Comparison of ENCODE assay signal across 28 cellular contexts in the genomic region with DNA sequence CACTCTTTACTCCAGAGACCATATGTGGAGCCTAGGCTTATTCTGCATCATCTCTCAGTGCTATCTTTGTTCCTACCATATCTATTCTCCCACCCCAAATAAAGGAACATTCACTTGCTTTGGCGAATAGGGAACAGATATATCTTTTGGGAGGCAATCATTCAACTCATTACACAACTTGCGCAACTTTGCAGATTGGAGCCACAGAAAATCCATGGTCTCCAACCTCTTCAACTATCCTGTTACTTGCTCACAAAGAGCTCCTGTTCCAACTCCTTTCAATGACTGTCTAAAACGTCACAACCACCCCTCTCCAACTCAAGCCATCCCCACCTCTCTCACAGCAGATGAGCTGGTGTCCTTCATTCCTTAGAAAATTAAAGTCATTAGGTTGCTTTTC.
"Had no signal": no experiment of that assay in that cellular context is flagged by ENCODE, and none has a peak within 500 bp of the region (broad histone marks: within the 10 kb centered on the region; RNA-seq: fewer than 3 reads in every experiment).

No MANE protein-coding gene starts in this region.

- H3K4me1 Mint-ChIP-seq: naive B cell; naive thymus-derived CD8-positive, alpha-beta T cell; stimulated activated effector memory CD8-positive, alpha-beta T cell treated with anti-CD3 and anti-CD28 coated beads, Interleukin-12 subunit alpha, Interleukin-12 subunit beta, amount 100 ng/mL, for 72 hours; stimulated activated naive B cell treated with anti-CD40 and anti-IgM and Interleukin-4, amounts not matched to agents 10 μg/mL and 1 μg/mL and 100 μg/mL, for 72 hours had no signal

- H3K9me3 Mint-ChIP-seq: naive thymus-derived CD8-positive, alpha-beta T cell; natural killer cell treated with Interleukin-12 subunit alpha and Interleukin-12 subunit beta and Interleukin-15 and Interleukin-18, amount 100 ng/mL, for 72 hours; stimulated activated effector memory CD8-positive, alpha-beta T cell treated with anti-CD3 and anti-CD28 coated beads, Interleukin-12 subunit alpha, Interleukin-12 subunit beta, amount 100 ng/mL, for 72 hours; stimulated activated naive CD8-positive, alpha-beta T cell treated with anti-CD3 and anti-CD28 coated beads, Interleukin-15, Interleukin-2, amounts not matched to agents 100 ng/mL and 50 ng/mL, for 24 hours; type B pancreatic cell had no signal

- H3K36me3 Mint-ChIP-seq: naive B cell; naive thymus-derived CD8-positive, alpha-beta T cell; natural killer cell treated with Interleukin-12 subunit alpha and Interleukin-12 subunit beta and Interleukin-15 and Interleukin-18, amount 100 ng/mL, for 72 hours; neural progenitor cell; stimulated activated effector memory CD8-positive, alpha-beta T cell treated with anti-CD3 and anti-CD28 coated beads, Interleukin-12 subunit alpha, Interleukin-12 subunit beta, amount 100 ng/mL, for 72 hours; stimulated activated naive B cell treated with anti-CD40 and anti-IgM and Interleukin-4, amounts not matched to agents 10 μg/mL and 1 μg/mL and 100 μg/mL, for 72 hours; type B pancreatic cell had no signal

- H3K27me3 Mint-ChIP-seq: progenitor cell of endocrine pancreas; stimulated activated naive B cell treated with anti-CD40 and anti-IgM and Interleukin-4, amounts not matched to agents 10 μg/mL and 1 μg/mL and 100 μg/mL, for 72 hours; stimulated activated naive CD8-positive, alpha-beta T cell treated with anti-CD3 and anti-CD28 coated beads, Interleukin-15, Interleukin-2, amounts not matched to agents 100 ng/mL and 50 ng/mL, for 24 hours; type B pancreatic cell had no signal

- H3K27me3 ChIP-seq: neural progenitor cell, ovary, stomach, thyroid gland, tibial nerve, upper lobe of right lung, uterus had no signal

- ATAC-seq: naive thymus-derived CD8-positive, alpha-beta T cell; natural killer cell treated with Interleukin-12 subunit alpha and Interleukin-12 subunit beta and Interleukin-15 and Interleukin-18, amount 100 ng/mL, for 72 hours; psoas muscle; right cardiac atrium; sciatic nerve; stimulated activated naive B cell treated with anti-CD40 and anti-IgM and Interleukin-4, amounts not matched to agents 10 μg/mL and 1 μg/mL and 100 μg/mL, for 72 hours; upper lobe of right lung had no signal

- H3K4me3 ChIP-seq: neural progenitor cell, ovary, psoas muscle, stomach, thoracic aorta, thyroid gland, tibial nerve, upper lobe of right lung, uterus had no signal

- H3K27ac Mint-ChIP-seq: naive B cell; naive thymus-derived CD8-positive, alpha-beta T cell; natural killer cell treated with Interleukin-12 subunit alpha and Interleukin-12 subunit beta and Interleukin-15 and Interleukin-18, amount 100 ng/mL, for 72 hours; neural progenitor cell; progenitor cell of endocrine pancreas; stimulated activated effector memory CD8-positive, alpha-beta T cell treated with anti-CD3 and anti-CD28 coated beads, Interleukin-12 subunit alpha, Interleukin-12 subunit beta, amount 100 ng/mL, for 72 hours; stimulated activated naive B cell treated with anti-CD40 and anti-IgM and Interleukin-4, amounts not matched to agents 10 μg/mL and 1 μg/mL and 100 μg/mL, for 72 hours; stimulated activated naive CD8-positive, alpha-beta T cell treated with anti-CD3 and anti-CD28 coated beads, Interleukin-15, Interleukin-2, amounts not matched to agents 100 ng/mL and 50 ng/mL, for 24 hours; type B pancreatic cell had no signal

- H3K9ac ChIP-seq: neural progenitor cell, parathyroid adenoma had no signal

- H3K4me1 ChIP-seq: parathyroid adenoma, psoas muscle, stomach, thyroid gland, tibial nerve, upper lobe of right lung, uterus had no signal

- H3K9me3 ChIP-seq: ovary, psoas muscle, stomach, thoracic aorta, thyroid gland, tibial nerve, upper lobe of right lung, uterus had no signal

- H3K4me2 ChIP-seq: neural progenitor cell had no signal

- H3K4me3 Mint-ChIP-seq: naive B cell; naive thymus-derived CD8-positive, alpha-beta T cell; natural killer cell treated with Interleukin-12 subunit alpha and Interleukin-12 subunit beta and Interleukin-15 and Interleukin-18, amount 100 ng/mL, for 72 hours; neural progenitor cell; stimulated activated effector memory CD8-positive, alpha-beta T cell treated with anti-CD3 and anti-CD28 coated beads, Interleukin-12 subunit alpha, Interleukin-12 subunit beta, amount 100 ng/mL, for 72 hours; stimulated activated naive B cell treated with anti-CD40 and anti-IgM and Interleukin-4, amounts not matched to agents 10 μg/mL and 1 μg/mL and 100 μg/mL, for 72 hours; stimulated activated naive CD8-positive, alpha-beta T cell treated with anti-CD3 and anti-CD28 coated beads, Interleukin-15, Interleukin-2, amounts not matched to agents 100 ng/mL and 50 ng/mL, for 24 hours; type B pancreatic cell had no signal

- H3K79me2 ChIP-seq: parathyroid adenoma had no signal

- H3K27ac ChIP-seq: neural progenitor cell, ovary, parathyroid adenoma, psoas muscle, stomach, thoracic aorta, thyroid gland, tibial nerve, upper lobe of right lung, uterus had no signal

- FAIRE-seq: small intestine had no signal

- H3K36me3 ChIP-seq: neural progenitor cell, ovary, stomach, thoracic aorta, thyroid gland, tibial nerve, upper lobe of right lung, uterus had no signal

- H2AFZ ChIP-seq: neural progenitor cell, parathyroid adenoma had no signal

- DNase-seq: naive B cell; naive thymus-derived CD8-positive, alpha-beta T cell; occipital lobe; ovary; posterior cingulate gyrus; psoas muscle; right cardiac atrium; small intestine; stimulated activated CD4-positive, alpha-beta T cell treated with anti-CD3 and anti-CD28 coated beads, Interleukin-15, amount 100 ng/mL, for 24 hours; stimulated activated CD4-positive, alpha-beta T cell treated with anti-CD3 and anti-CD28 coated beads, Interleukin-2, amount 100 ng/mL, for 24 hours; stimulated activated CD4-positive, alpha-beta T cell treated with anti-CD3 and anti-CD28 coated beads, Interleukin-2, amount 100 ng/mL, for 48 hours; stimulated activated CD4-positive, alpha-beta T cell treated with anti-CD3 and anti-CD28 coated beads, Interleukin-4, amount 100 ng/mL, for 24 hours; stimulated activated naive B cell treated with anti-CD40 and anti-IgM and Interleukin-4, amounts not matched to agents 10 μg/mL and 1 μg/mL and 100 μg/mL, for 72 hours; stimulated activated naive CD4-positive, alpha-beta T cell treated with Interleukin-2 at 50 U/mL for 16 hours; stomach; thyroid gland; upper lobe of right lung; uterus had no signal
